In genomic region chr4:60378010-60378409, GRCh38 we compare ENCODE assay signal across 7 cellular contexts.
"Had no signal": no experiment of that assay in that cellular context is flagged by ENCODE, and none has a peak within 500 bp of the region (broad histone marks: within the 10 kb centered on the region; RNA-seq: fewer than 3 reads in every experiment).

No MANE protein-coding gene starts in this region.

- H3K27ac ChIP-seq: HL-60 had no signal

- ATAC-seq: GM23338, HepG2 had no signal

- H3K4me2 ChIP-seq: GM23338 had no signal

- H3K4me3 Mint-ChIP-seq: GM23338, H9, IgD-negative memory B cell had no signal

- H3K27ac Mint-ChIP-seq: GM23338, H9, IgD-negative memory B cell had no signal

- H3K4me1 Mint-ChIP-seq: GM23338, IgD-negative memory B cell had no signal

- H3K36me3 Mint-ChIP-seq: IgD-negative memory B cell had no signal

- H3K9me3 Mint-ChIP-seq: GM23338, H9 had no signal

- H3K4me3 ChIP-seq: GM23338 had no signal

- H2AFZ ChIP-seq: GM23338 had no signal

- DNase-seq: H9, HCEC 1CT, KBM-7 had no signal

- H3K27me3 Mint-ChIP-seq: IgD-negative memory B cell had no signal
